ENCODE assay signal across 9 cellular contexts in the genomic region with DNA sequence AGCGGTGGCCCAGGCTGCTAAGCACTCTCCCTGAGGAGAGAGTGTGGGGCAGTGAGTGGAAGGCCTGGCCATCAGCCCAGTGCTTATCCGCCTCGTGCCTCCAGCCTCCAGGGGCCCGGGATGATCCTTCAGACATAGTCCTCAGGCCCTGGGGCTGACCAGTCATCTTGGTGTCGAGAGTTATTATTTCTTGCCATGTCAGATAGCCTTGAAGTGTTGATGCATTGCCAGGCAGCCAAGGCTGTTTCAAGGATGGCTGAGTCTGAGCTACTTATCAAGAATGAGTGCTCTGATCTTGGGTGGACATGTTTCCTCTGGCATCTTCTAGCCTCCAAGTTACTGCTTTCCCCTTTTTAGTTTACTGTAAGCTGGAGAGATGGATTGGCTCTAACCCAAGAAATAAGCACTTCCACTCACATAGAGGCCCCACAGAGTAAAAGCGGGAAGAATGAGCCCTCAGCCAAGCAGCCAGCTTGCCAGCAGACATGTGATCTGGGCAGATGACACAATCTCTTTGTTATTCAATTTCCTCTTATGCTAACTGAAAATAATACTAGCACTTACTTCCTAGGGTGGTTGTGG.
DNase-seq lines count a peak whose midpoint lies in the region; ATAC-seq and TF ChIP-seq lines count a peak whose summit lies in the region.
"Had no signal": no experiment of that assay in that cellular context is flagged by ENCODE, and none has a peak within 500 bp of the region (broad histone marks: within the 10 kb centered on the region; RNA-seq: fewer than 3 reads in every experiment).

No MANE protein-coding gene starts in this region.

- peaks cover 83% of the 10 kb centered on the region for H3K4me1 Mint-ChIP-seq in activated CD4-positive, alpha-beta T cell treated with anti-CD3 and anti-CD28 coated beads, Interleukin-2, amount 10 ng/mL, durations not matched to agents 24 days and 14 days

- H3K9me3 ChIP-seq in ovary, result no peaks in the 10 kb centered on the region

- H3K27ac Mint-ChIP-seq in activated CD4-positive, alpha-beta T cell treated with anti-CD3 and anti-CD28 coated beads, Interleukin-2, amount 10 ng/mL, durations not matched to agents 24 days and 14 days, result peak overlapping the region; percentile 81
- H3K27ac Mint-ChIP-seq: CD4-positive, CD25-positive, alpha-beta regulatory T cell had no signal

- TF ChIP-seq POLR2A in ovary (IDR thresholded peaks at IDR 0.05), result no peak

- H3K4me3 Mint-ChIP-seq in activated CD4-positive, alpha-beta T cell treated with anti-CD3 and anti-CD28 coated beads, Interleukin-2, amount 10 ng/mL, durations not matched to agents 24 days and 14 days, result peak overlapping the region; percentile 13
- H3K4me3 Mint-ChIP-seq: CD4-positive, CD25-positive, alpha-beta regulatory T cell had no signal

- no peaks in the 10 kb centered on the region for H3K27me3 Mint-ChIP-seq in activated CD4-positive, alpha-beta T cell treated with anti-CD3 and anti-CD28 coated beads, Interleukin-2, amount 10 ng/mL, durations not matched to agents 24 days and 14 days
- H3K27me3 Mint-ChIP-seq: CD4-positive, CD25-positive, alpha-beta regulatory T cell had no signal

- H3K4me1 ChIP-seq in ovary (ENCODE audit: insufficient read depth), result peaks cover 10% of the 10 kb centered on the region

- H3K4me3 ChIP-seq in ovary, result no peak overlapping the region

- no peak for TF ChIP-seq CTCF in ovary (IDR thresholded peaks at IDR 0.05)

- ATAC-seq in HG03196 (IDR thresholded peaks at IDR 0.05; ENCODE audit: unreplicated experiment) (no peak), GM21528 (IDR thresholded peaks at IDR 0.05; ENCODE audit: low FRiP score, unreplicated experiment) (no peak)

- H3K36me3 Mint-ChIP-seq in activated CD4-positive, alpha-beta T cell treated with anti-CD3 and anti-CD28 coated beads, Interleukin-2, amount 10 ng/mL, durations not matched to agents 24 days and 14 days (ENCODE audit: low read depth), result peaks cover 2% of the 10 kb centered on the region
- H3K36me3 Mint-ChIP-seq: CD4-positive, CD25-positive, alpha-beta regulatory T cell had no signal

- intact Hi-C loops in activated CD4-positive, alpha-beta T cell treated with anti-CD3 and anti-CD28 coated beads, Interleukin-2, amount 10 ng/mL, durations not matched to agents 24 days and 14 days (cut with micrococcal nuclease), result loop anchor here (10.0 kb wide), 1 partner anchor 896 kb away; a partner anchor contains a TSS
- intact Hi-C loops in ovary (cut with DNase I), result loop anchor here in 1 of 4 donors (5.0 kb wide), 2 partner anchors 134 to 1409 kb away; a partner anchor contains a TSS

- WGBS in ovary, 3 donors, result 7 to 19% (median 13%) methylated on average over 6 of the region's 6 CpGs

- peak overlapping the region; percentile 41 to 81 for H3K27ac ChIP-seq in ovary

- H3K36me3 ChIP-seq in ovary, result no peaks in the 10 kb centered on the region

- H3K27me3 ChIP-seq in ovary, result no peaks in the 10 kb centered on the region

- peaks cover 9% of the 10 kb centered on the region for H3K9me3 Mint-ChIP-seq in activated CD4-positive, alpha-beta T cell treated with anti-CD3 and anti-CD28 coated beads, Interleukin-2, amount 10 ng/mL, durations not matched to agents 24 days and 14 days

- no peak for DNase-seq in activated CD4-positive, alpha-beta T cell treated with anti-CD3 and anti-CD28 coated beads, Interleukin-2, amount 10 ng/mL, durations not matched to agents 24 days and 14 days
- DNase-seq in activated CD4-positive, alpha-beta T cell treated with anti-CD3 and anti-CD28 coated beads, Interleukin-2, amount 50 U/mL, for 1 hour, result no peak
- DNase-seq in SHP77 treated with DMSO at 0.1 percent for 48 hours (lab: John Stamatoyannopoulos, UW) (peak; percentile 20), fibroblast of gingiva (ENCODE audit: low read depth) (peak; percentile 97), ovary (peak; percentile 73 to 89 (median 87))
- DNase-seq in activated CD4-positive, CD25-positive, alpha-beta regulatory T cell (lab: John Stamatoyannopoulos, UW), result no peak
- DNase-seq: CD4-positive, CD25-positive, alpha-beta regulatory T cell had no signal

- TF ChIP-seq EP300 in ovary (IDR thresholded peaks at IDR 0.05), result peak; percentile 82

Comparison
In these comparisons a context has a peak if more than half of its experiments do, and no peak if none do; other contexts are left out.
1. DNase-seq: peak in SHP77 treated with DMSO at 0.1 percent for 48 hours (single experiment), fibroblast of gingiva (single experiment) and ovary (5 of 5); none in activated CD4-positive, alpha-beta T cell treated with anti-CD3 and anti-CD28 coated beads, Interleukin-2, amount 10 ng/mL, durations not matched to agents 24 days and 14 days (single experiment), activated CD4-positive, alpha-beta T cell treated with anti-CD3 and anti-CD28 coated beads, Interleukin-2, amount 50 U/mL, for 1 hour (single experiment) and activated CD4-positive, CD25-positive, alpha-beta regulatory T cell (0 of 4).